17 cellular contexts compared by ENCODE assay signal in the genomic region with DNA sequence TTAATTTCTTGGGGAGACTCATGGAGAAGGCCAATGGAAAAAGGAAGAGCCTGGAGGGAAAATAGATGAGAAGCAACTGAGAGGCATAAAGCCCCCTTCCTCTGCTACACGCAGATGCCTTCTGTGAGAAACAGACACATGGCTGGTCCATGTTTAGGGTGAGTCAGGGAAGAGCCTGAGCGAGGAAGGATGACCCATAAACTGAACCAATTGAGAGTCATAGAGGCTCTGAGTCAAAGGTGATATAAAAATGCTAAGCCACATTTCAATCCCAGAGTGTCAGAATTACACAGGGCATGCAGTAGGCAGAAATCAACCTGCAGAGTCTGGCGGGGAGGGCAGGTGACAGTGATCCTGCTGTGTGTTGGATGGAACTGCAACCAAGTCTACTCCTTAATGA.
A peak's percentile ranks its signal among the peaks of the same experiment; 100 is the strongest.
DNase-seq lines count a peak whose midpoint lies in the region; TF ChIP-seq lines count a peak whose summit lies in the region.
"Had no signal": no experiment of that assay in that cellular context is flagged by ENCODE, and none has a peak within 500 bp of the region (broad histone marks: within the 10 kb centered on the region; RNA-seq: fewer than 3 reads in every experiment).

No MANE protein-coding gene starts in this region.

- H3K4me3 ChIP-seq in fibroblast of mammary gland (ENCODE audit: control insufficient read depth, low read depth, low read length), result no peak overlapping the region
- H3K4me3 ChIP-seq: K562, SJCRH30 had no signal

- peak; percentile 78 for DNase-seq in EH (ENCODE audit: low read depth)
- peak; percentile 59 for DNase-seq in HCEC 1CT
- peak; percentile 79 for DNase-seq in RKO (ENCODE audit: low spot score)
- DNase-seq in fibroblast of mammary gland (ENCODE audit: low read depth), result peak; percentile 34
- DNase-seq in putamen (ENCODE audit: low spot score), result no peak
- no peak for DNase-seq in NCI-H2029 (lab: John Stamatoyannopoulos, UW)
- DNase-seq in cortex of kidney (lab: John Stamatoyannopoulos, UW), result no peak
- DNase-seq in GM10248 (ENCODE audit: extremely low spot score), result no peak
- DNase-seq: ACHN; BE2C; CD4-positive, alpha-beta memory T cell; DMS79; H9; NCI-H1105; NCI-H187; SJCRH30 had no signal

- CTCF ChIA-PET in GM10248 (lab: Yijun Ruan, JAX), result no interaction called here

- no peak for TF ChIP-seq CTCF in fibroblast of mammary gland (conservative IDR thresholded peaks at IDR 0.05; ENCODE audit: control insufficient read depth, insufficient read depth, low read depth, low read length)
- no peak for TF ChIP-seq CTCF in GM10248 (IDR thresholded peaks at IDR 0.05; ENCODE audit: control extremely low read depth, extremely low read depth, low read depth, missing control alignments)

- POLR2A ChIA-PET in GM10248 (lab: Yijun Ruan, JAX), result no interaction called here

Comparison
In these comparisons a context has a peak if more than half of its experiments do, and no peak if none do; other contexts are left out.
1. DNase-seq: peak in EH (single experiment), HCEC 1CT (single experiment), RKO (single experiment) and fibroblast of mammary gland (single experiment); none in putamen (single experiment), NCI-H2029 (single experiment), cortex of kidney (single experiment) and GM10248 (single experiment).